In the genomic region with DNA sequence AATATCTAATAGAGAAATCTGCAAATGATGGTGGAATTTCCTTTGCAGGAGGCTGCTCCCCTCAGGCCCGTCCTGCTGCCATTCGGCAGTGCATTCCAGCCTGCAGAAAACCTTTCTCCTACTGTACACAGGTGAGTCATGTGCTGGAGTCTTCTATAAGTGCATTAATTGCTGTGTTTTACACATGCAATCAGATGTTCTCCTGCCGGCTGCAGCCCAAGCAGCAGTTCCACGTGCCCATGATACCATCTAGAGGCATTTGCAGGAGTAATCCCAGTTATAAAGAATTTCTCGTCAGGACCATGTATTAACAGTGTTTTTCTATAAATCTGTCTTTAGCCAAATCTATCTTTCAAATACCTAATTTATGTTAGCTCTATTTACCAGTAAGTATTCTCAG, we compare ENCODE assay signal across 11 cellular contexts.
DNase-seq lines count a peak whose midpoint lies in the region; ATAC-seq and TF ChIP-seq lines count a peak whose summit lies in the region.
"Had no signal": no experiment of that assay in that cellular context is flagged by ENCODE, and none has a peak within 500 bp of the region (broad histone marks: within the 10 kb centered on the region; RNA-seq: fewer than 3 reads in every experiment).

No MANE protein-coding gene starts in this region.

- no peaks in the 10 kb centered on the region for H3K27me3 Mint-ChIP-seq in Caco-2 (ENCODE audit: insufficient read depth, unreplicated experiment)
- H3K27me3 Mint-ChIP-seq: activated B cell treated with CpG ODN at 0.5 μM for 24 hours had no signal

- no peak for TF ChIP-seq EP300 in Ishikawa (IDR thresholded peaks at IDR 0.05; ENCODE audit: borderline replicate concordance)

- H3K36me3 ChIP-seq in Caco-2 (ENCODE audit: control insufficient read depth, insufficient read depth, low read length) = no peaks in the 10 kb centered on the region
- no peaks in the 10 kb centered on the region for H3K36me3 ChIP-seq in Panc1 (ENCODE audit: control insufficient read depth, insufficient read depth, low read length)

- intact Hi-C loops in Caco-2 (cut with micrococcal nuclease; ENCODE audit: unreplicated experiment) = loop anchor here (1.0 to 5.0 kb wide), 3 partner anchors 178 to 727 kb away; no protein-coding TSS in a partner anchor
- intact Hi-C loops in Panc1 (cut with micrococcal nuclease; ENCODE audit: unreplicated experiment) = loop anchor here (10.0 kb wide), 1 partner anchor 195 kb away; no protein-coding TSS in a partner anchor

- no TSS peak for BruUV-seq in Caco-2 (replicated peaks; lab: Mats Ljungman, UMichigan)
- BruUV-seq in Panc1 (replicated peaks; lab: Mats Ljungman, UMichigan) = no TSS peak

- ATAC-seq in Panc1 (no peak), GM18870 (IDR thresholded peaks at IDR 0.05; ENCODE audit: unreplicated experiment) (no peak), HG02840 (IDR thresholded peaks at IDR 0.05; ENCODE audit: low FRiP score, unreplicated experiment) (no peak)

- peak; percentile 17 to 42 for DNase-seq in Caco-2
- DNase-seq in Panc1 (ENCODE audit: low read depth, low spot score) = no peak
- DNase-seq in kidney tubule cell (ENCODE audit: low spot score) = peak; percentile 12
- DNase-seq in GM10266 (ENCODE audit: extremely low spot score) = no peak
- no peak for DNase-seq in mucosa of gallbladder (ENCODE audit: low spot score)
- DNase-seq: activated B cell treated with CpG ODN at 0.5 μM for 24 hours; NCI-H1436 treated with DMSO at 0.1 percent for 48 hours; stimulated activated CD4-positive, alpha-beta T cell treated with anti-CD3 and anti-CD28 coated beads, Interleukin-4, amount 100 ng/mL, for 24 hours had no signal

- in situ Hi-C loops in Panc1 (cut with HindIII; ENCODE audit: low pct_unique_long_range_greater_than_20kb, low sequenced_read_pairs) = no loop called here

- H3K9me3 Mint-ChIP-seq in Caco-2 (ENCODE audit: unreplicated experiment) = no peaks in the 10 kb centered on the region
- H3K9me3 Mint-ChIP-seq: activated B cell treated with CpG ODN at 0.5 μM for 24 hours had no signal

- no peaks in the 10 kb centered on the region for H3K4me1 Mint-ChIP-seq in Caco-2 (ENCODE audit: low read depth, unreplicated experiment)
- H3K4me1 Mint-ChIP-seq: activated B cell treated with CpG ODN at 0.5 μM for 24 hours had no signal

- no peaks in the 10 kb centered on the region for H3K27me3 ChIP-seq in Caco-2 (replicated peaks; ENCODE audit: control insufficient read depth, insufficient read depth, low read length)
- H3K27me3 ChIP-seq in Panc1 (ENCODE audit: control insufficient read depth, insufficient read depth, low read length) = no peaks in the 10 kb centered on the region

- TF ChIP-seq CTCF in Caco-2 (IDR thresholded peaks at IDR 0.05; ENCODE audit: insufficient read depth in 1 of 2, low read depth in 1 of 2, low read length in 1 of 2, severe bottlenecking in 1 of 2, unreplicated experiment in 1 of 2) (peak in 1 of 2 experiments; percentile 32), Panc1 (IDR thresholded peaks at IDR 0.05) (peak; percentile 34), GM10266 (IDR thresholded peaks at IDR 0.05; ENCODE audit: control insufficient read depth, insufficient read depth, low read depth, missing control alignments) (no peak)

- H3K4me3 Mint-ChIP-seq in Caco-2 (ENCODE audit: unreplicated experiment) = no peak overlapping the region
- H3K4me3 Mint-ChIP-seq: activated B cell treated with CpG ODN at 0.5 μM for 24 hours had no signal

- H3K36me3 Mint-ChIP-seq in Caco-2 (ENCODE audit: insufficient read depth, unreplicated experiment) = no peaks in the 10 kb centered on the region

- no peak overlapping the region for H3K27ac ChIP-seq in Panc1 (ENCODE audit: low read length)

- H3K9me3 ChIP-seq in Caco-2 = no peaks in the 10 kb centered on the region
- H3K9me3 ChIP-seq in Panc1 (ENCODE audit: control insufficient read depth, insufficient read depth, low read depth, low read length) = no peaks in the 10 kb centered on the region; the same call in 1 of the 2 replicates

- no peaks in the 10 kb centered on the region for H3K4me1 ChIP-seq in Caco-2
- H3K4me1 ChIP-seq in Panc1 (ENCODE audit: control insufficient read depth, insufficient read depth, low read length) = no peaks in the 10 kb centered on the region

- CTCF ChIA-PET in Caco-2 (lab: Charles Lee) = no interaction called here
- CTCF ChIA-PET in Panc1 (lab: Charles Lee) = no interaction called here

- no peak overlapping the region for H3K27ac Mint-ChIP-seq in Caco-2 (ENCODE audit: unreplicated experiment)
- H3K27ac Mint-ChIP-seq: activated B cell treated with CpG ODN at 0.5 μM for 24 hours had no signal

- H3K4me3 ChIP-seq in Caco-2 (ENCODE audit: low read depth, low read length) (no peak overlapping the region), Panc1 (ENCODE audit: low read depth in 2 of 2, low read length in 2 of 2) (no peak overlapping the region)

- POLR2A ChIA-PET in Caco-2 (lab: Charles Lee) (no interaction called here), Panc1 (lab: Charles Lee) (no interaction called here)

- peak; percentile 7; the same call in 1 of the 2 replicates for TF ChIP-seq RAD21 in Ishikawa (IDR thresholded peaks at IDR 0.05; ENCODE audit: low read depth)

TF ChIP-seq in Ishikawa, 13 proteins besides CTCF, POLR2A, EP300 and RAD21:
- TF ChIP-seq, protein P1, sequence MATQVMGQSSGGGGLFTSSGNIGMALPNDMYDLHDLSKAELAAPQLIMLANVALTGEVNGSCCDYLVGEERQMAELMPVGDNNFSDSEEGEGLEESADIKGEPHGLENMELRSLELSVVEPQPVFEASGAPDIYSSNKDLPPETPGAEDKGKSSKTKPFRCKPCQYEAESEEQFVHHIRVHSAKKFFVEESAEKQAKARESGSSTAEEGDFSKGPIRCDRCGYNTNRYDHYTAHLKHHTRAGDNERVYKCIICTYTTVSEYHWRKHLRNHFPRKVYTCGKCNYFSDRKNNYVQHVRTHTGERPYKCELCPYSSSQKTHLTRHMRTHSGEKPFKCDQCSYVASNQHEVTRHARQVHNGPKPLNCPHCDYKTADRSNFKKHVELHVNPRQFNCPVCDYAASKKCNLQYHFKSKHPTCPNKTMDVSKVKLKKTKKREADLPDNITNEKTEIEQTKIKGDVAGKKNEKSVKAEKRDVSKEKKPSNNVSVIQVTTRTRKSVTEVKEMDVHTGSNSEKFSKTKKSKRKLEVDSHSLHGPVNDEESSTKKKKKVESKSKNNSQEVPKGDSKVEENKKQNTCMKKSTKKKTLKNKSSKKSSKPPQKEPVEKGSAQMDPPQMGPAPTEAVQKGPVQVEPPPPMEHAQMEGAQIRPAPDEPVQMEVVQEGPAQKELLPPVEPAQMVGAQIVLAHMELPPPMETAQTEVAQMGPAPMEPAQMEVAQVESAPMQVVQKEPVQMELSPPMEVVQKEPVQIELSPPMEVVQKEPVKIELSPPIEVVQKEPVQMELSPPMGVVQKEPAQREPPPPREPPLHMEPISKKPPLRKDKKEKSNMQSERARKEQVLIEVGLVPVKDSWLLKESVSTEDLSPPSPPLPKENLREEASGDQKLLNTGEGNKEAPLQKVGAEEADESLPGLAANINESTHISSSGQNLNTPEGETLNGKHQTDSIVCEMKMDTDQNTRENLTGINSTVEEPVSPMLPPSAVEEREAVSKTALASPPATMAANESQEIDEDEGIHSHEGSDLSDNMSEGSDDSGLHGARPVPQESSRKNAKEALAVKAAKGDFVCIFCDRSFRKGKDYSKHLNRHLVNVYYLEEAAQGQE (IDR thresholded peaks at IDR 0.05; ENCODE audit: low read depth) = no peak
- TF ChIP-seq FOXM1 (IDR thresholded peaks at IDR 0.05; ENCODE audit: borderline replicate concordance, low read depth) (no peak), EGR1 (IDR thresholded peaks at IDR 0.05) (no peak), CREB1 (IDR thresholded peaks at IDR 0.05; ENCODE audit: low read depth) (no peak), YY1 (IDR thresholded peaks at IDR 0.05; ENCODE audit: low read depth) (no peak), NFIC (IDR thresholded peaks at IDR 0.05) (no peak), ZBTB7A (IDR thresholded peaks at IDR 0.05; ENCODE audit: low read depth) (no peak), CEBPB (IDR thresholded peaks at IDR 0.05) (no peak), USF1 (IDR thresholded peaks at IDR 0.05) (no peak), TEAD4 (IDR thresholded peaks at IDR 0.05) (no peak)
- TF ChIP-seq, protein P2, sequence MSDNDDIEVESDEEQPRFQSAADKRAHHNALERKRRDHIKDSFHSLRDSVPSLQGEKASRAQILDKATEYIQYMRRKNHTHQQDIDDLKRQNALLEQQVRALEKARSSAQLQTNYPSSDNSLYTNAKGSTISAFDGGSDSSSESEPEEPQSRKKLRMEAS (IDR thresholded peaks at IDR 0.05) = no peak
TF ChIP-seq in Ishikawa: peak in this region for 0.

Comparison
In these comparisons a context has a peak if more than half of its experiments do, and no peak if none do; other contexts are left out.
1. DNase-seq: peak in Caco-2 (2 of 2) and kidney tubule cell (single experiment); none in Panc1 (single experiment), GM10266 (single experiment) and mucosa of gallbladder (single experiment).